ENCODE assay signal across 1 cellular context in the genomic region with DNA sequence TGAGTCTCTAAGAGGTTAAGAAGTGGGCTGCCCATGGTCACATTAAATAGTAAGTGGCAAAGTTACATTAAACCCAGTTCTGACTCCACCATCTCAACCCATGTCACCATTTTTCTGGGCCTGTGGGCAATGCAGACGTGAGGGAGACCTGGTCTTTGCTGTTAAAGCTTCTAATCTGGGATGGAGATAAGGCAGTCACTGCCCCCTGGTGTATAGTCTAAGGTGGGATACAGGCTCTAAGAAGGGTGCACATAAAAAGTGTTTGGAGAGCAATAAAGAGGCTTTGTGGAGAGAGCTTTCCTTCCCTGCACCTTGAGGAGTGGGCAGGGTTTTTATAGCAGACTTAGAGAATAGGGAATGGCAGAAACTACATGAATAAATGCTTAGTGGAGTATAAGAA.
TF ChIP-seq lines count a peak whose summit lies in the region.

No MANE protein-coding gene starts in this region.

TF ChIP-seq in H1, 55 proteins besides CTCF, POLR2A, EP300 and RAD21 (continued from another document):
- TF ChIP-seq ATF3 (IDR thresholded peaks at IDR 0.05; ENCODE audit: insufficient read depth, low read depth, low read length): no peak
- no peak for TF ChIP-seq SIRT6 (IDR thresholded peaks at IDR 0.05; ENCODE audit: low read length)
